Comparison of ENCODE assay signal across 8 cellular contexts in genomic region chr18:267688-268552, GRCh38. TPM values are rescaled to one million over a fixed set of nuclear protein-coding genes. Genes with fewer than 3 reads are reported as not detected.
A peak's percentile ranks its signal among the peaks of the same experiment; 100 is the strongest.
DNase-seq lines count a peak whose midpoint lies in the region; ATAC-seq and TF ChIP-seq lines count a peak whose summit lies in the region.

A gene with protein sequence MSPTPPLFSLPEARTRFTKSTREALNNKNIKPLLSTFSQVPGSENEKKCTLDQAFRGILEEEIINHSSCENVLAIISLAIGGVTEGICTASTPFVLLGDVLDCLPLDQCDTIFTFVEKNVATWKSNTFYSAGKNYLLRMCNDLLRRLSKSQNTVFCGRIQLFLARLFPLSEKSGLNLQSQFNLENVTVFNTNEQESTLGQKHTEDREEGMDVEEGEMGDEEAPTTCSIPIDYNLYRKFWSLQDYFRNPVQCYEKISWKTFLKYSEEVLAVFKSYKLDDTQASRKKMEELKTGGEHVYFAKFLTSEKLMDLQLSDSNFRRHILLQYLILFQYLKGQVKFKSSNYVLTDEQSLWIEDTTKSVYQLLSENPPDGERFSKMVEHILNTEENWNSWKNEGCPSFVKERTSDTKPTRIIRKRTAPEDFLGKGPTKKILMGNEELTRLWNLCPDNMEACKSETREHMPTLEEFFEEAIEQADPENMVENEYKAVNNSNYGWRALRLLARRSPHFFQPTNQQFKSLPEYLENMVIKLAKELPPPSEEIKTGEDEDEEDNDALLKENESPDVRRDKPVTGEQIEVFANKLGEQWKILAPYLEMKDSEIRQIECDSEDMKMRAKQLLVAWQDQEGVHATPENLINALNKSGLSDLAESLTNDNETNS (minus strand): TSS chr18:268047. CDS start chr18:268019, 28 bp downstream.

- H3K36me3 Mint-ChIP-seq in immature natural killer cell: peaks cover 4 to 13% (median 5%) of the 10 kb centered on the region in 3 donors

- no peak for TF ChIP-seq CTCF in AG09319 (IDR thresholded peaks at IDR 0.05; ENCODE audit: low read depth, low read length)

- peak within 1 kb of the TSS; percentile 97 to 99 (median 98) for H3K4me3 Mint-ChIP-seq in immature natural killer cell

- peaks cover 31 to 39% of the 10 kb centered on the region in 2 donors for H3K4me1 Mint-ChIP-seq in immature natural killer cell

- ATAC-seq in GM19023 (IDR thresholded peaks at IDR 0.05; ENCODE audit: unreplicated experiment): peak; percentile 92
- peak; percentile 89 for ATAC-seq in HG03196 (IDR thresholded peaks at IDR 0.05; ENCODE audit: unreplicated experiment)

- H3K27ac ChIP-seq in caudate nucleus (ENCODE audit: low read depth, low read length): peak within 1 kb of the TSS; percentile 87

- DNase-seq in AG09319 (ENCODE audit: extremely low read depth, low read depth) (peak; percentile 69), NCI-H345 treated with DMSO at 0.1 percent for 48 hours (lab: John Stamatoyannopoulos, UW; ENCODE audit: unreplicated experiment) (peak; percentile 85), caudate nucleus (lab: John Stamatoyannopoulos, UW) (peak; percentile 13 to 95 (median 86)), immature natural killer cell (peak; percentile 93 to 94 (median 94)), smooth muscle cell of the brain vasculature (ENCODE audit: low read depth, low spot score) (peak; percentile 66)
- DNase-seq in activated CD4-positive, CD25-positive, alpha-beta regulatory T cell (lab: John Stamatoyannopoulos, UW): peak; percentile 88 to 93 (median 89)

- peak within 1 kb of the TSS; percentile 98 to 100 (median 99) for H3K27ac Mint-ChIP-seq in immature natural killer cell

- no peaks in the 10 kb centered on the region for H3K9me3 Mint-ChIP-seq in immature natural killer cell

- H3K27me3 Mint-ChIP-seq in immature natural killer cell (ENCODE audit: low read depth in 3 of 3): peaks cover 12 to 16% (median 15%) of the 10 kb centered on the region in 3 donors

RNA-seq across cellular contexts. Expression of the gene that starts here (rescaled TPM):
- 10 to 100 TPM in 2 of 3 donors, 1 to 10 TPM in 1; 7.6 to 20.3 (median 14.7) TPM for polyA plus RNA-seq in immature natural killer cell

Comparison
In these comparisons a context has a peak if more than half of its experiments do, and no peak if none do; other contexts are left out.
1. Peak in every context shown above with its lines: DNase-seq, ATAC-seq and H3K27ac ChIP-seq.